ENCODE assay signal across 12 cellular contexts in genomic region chr1:226733876-226734414, GRCh38. TPM values are rescaled to one million over a fixed set of nuclear protein-coding genes. Genes with fewer than 3 reads are reported as not detected.
A peak's percentile ranks its signal among the peaks of the same experiment; 100 is the strongest.
DNase-seq lines count a peak whose midpoint lies in the region; ATAC-seq and TF ChIP-seq lines count a peak whose summit lies in the region.
"Had no signal": no experiment of that assay in that cellular context is flagged by ENCODE, and none has a peak within 500 bp of the region (broad histone marks: within the 10 kb centered on the region; RNA-seq: fewer than 3 reads in every experiment).

No MANE protein-coding gene starts in this region.

- 17 to 19% methylated on average over 1 to 4 of the region's 5 CpGs for WGBS in gastroesophageal sphincter (ENCODE audit: low coverage in 1 of 2), 2 donors

- peak overlapping the region; percentile 76 for H3K27ac Mint-ChIP-seq in T-helper 1 cell treated with Interleukin-12 subunit alpha and Interleukin-12 subunit beta and Interleukin-4 antibody, amounts not matched to agents 30 μg/mL and 1 μg/mL, for 36 hours
- peak overlapping the region; percentile 62 for H3K27ac Mint-ChIP-seq in activated B cell treated with CpG ODN at 0.5 μM for 24 hours
- H3K27ac Mint-ChIP-seq in stimulated activated memory B cell treated with anti-CD40 and anti-IgM and Interleukin-4, amounts not matched to agents 10 μg/mL and 1 μg/mL and 100 μg/mL, for 72 hours: peak overlapping the region; percentile 63

- DNase-seq in T-helper 1 cell: no peak
- DNase-seq in activated B cell treated with CpG ODN at 0.5 μM for 24 hours: no peak
- no peak for DNase-seq in NCI-H187 (lab: John Stamatoyannopoulos, UW)
- no peak for DNase-seq in NCI-H345 (lab: John Stamatoyannopoulos, UW)
- DNase-seq: stimulated activated CD4-positive, alpha-beta T cell treated with anti-CD3 and anti-CD28 coated beads, Interleukin-12 subunit alpha, Interleukin-12 subunit beta, amount 100 ng/mL, for 4 hours; SW 1271 had no signal

- H3K36me3 Mint-ChIP-seq in T-helper 1 cell treated with Interleukin-12 subunit alpha and Interleukin-12 subunit beta and Interleukin-4 antibody, amounts not matched to agents 30 μg/mL and 1 μg/mL, for 36 hours (ENCODE audit: low read depth): peaks cover 43% of the 10 kb centered on the region
- H3K36me3 Mint-ChIP-seq in activated B cell treated with CpG ODN at 0.5 μM for 24 hours (ENCODE audit: low read depth): peaks cover 75% of the 10 kb centered on the region
- H3K36me3 Mint-ChIP-seq in stimulated activated memory B cell treated with anti-CD40 and anti-IgM and Interleukin-4, amounts not matched to agents 10 μg/mL and 1 μg/mL and 100 μg/mL, for 72 hours: peaks cover 55% of the 10 kb centered on the region

- ATAC-seq in activated B cell treated with CpG ODN at 0.5 μM for 24 hours (ENCODE audit: low read depth) (no peak), gastroesophageal sphincter (no peak), HG03469 (IDR thresholded peaks at IDR 0.05; ENCODE audit: unreplicated experiment) (no peak)
- no peak for ATAC-seq in stimulated activated memory B cell treated with anti-CD40 and anti-IgM and Interleukin-4, amounts not matched to agents 10 μg/mL and 1 μg/mL and 100 μg/mL, for 72 hours

- peaks cover 58% of the 10 kb centered on the region for H3K4me1 Mint-ChIP-seq in T-helper 1 cell treated with Interleukin-12 subunit alpha and Interleukin-12 subunit beta and Interleukin-4 antibody, amounts not matched to agents 30 μg/mL and 1 μg/mL, for 36 hours (ENCODE audit: low read depth)
- H3K4me1 Mint-ChIP-seq in activated B cell treated with CpG ODN at 0.5 μM for 24 hours: peaks cover 77% of the 10 kb centered on the region
- peaks cover 77% of the 10 kb centered on the region for H3K4me1 Mint-ChIP-seq in stimulated activated memory B cell treated with anti-CD40 and anti-IgM and Interleukin-4, amounts not matched to agents 10 μg/mL and 1 μg/mL and 100 μg/mL, for 72 hours

- TF ChIP-seq CTCF in activated B cell treated with CpG ODN at 0.5 μM for 24 hours (IDR thresholded peaks at IDR 0.05): no peak
- no peak for TF ChIP-seq CTCF in gastroesophageal sphincter (IDR thresholded peaks at IDR 0.05)

- CTCF ChIA-PET in activated B cell treated with CpG ODN at 0.5 μM for 24 hours (lab: Charles Lee): interaction anchor here (1.0 to 2.1 kb wide), 5 partner anchors 22 to 99 kb away, joined by 3 to 5 read pairs (median 3); no protein-coding TSS in a partner anchor

- no peak for TF ChIP-seq POLR2A in gastroesophageal sphincter (IDR thresholded peaks at IDR 0.05)

- peak overlapping the region; percentile 63 to 100 (median 92) for H3K27ac ChIP-seq in gastroesophageal sphincter
- H3K27ac ChIP-seq: 22Rv1, epithelial cell of prostate had no signal

- POLR2A ChIA-PET in activated B cell treated with CpG ODN at 0.5 μM for 24 hours (lab: Charles Lee): interaction anchor here (0.8 to 9.0 kb wide), 17 partner anchors 31 to 107 kb away, joined by 3 to 95 read pairs (median 4); no protein-coding TSS in a partner anchor

- no peak for TF ChIP-seq EP300 in gastroesophageal sphincter (IDR thresholded peaks at IDR 0.05)

- no peaks in the 10 kb centered on the region for H3K9me3 Mint-ChIP-seq in T-helper 1 cell treated with Interleukin-12 subunit alpha and Interleukin-12 subunit beta and Interleukin-4 antibody, amounts not matched to agents 30 μg/mL and 1 μg/mL, for 36 hours
- H3K9me3 Mint-ChIP-seq in activated B cell treated with CpG ODN at 0.5 μM for 24 hours: no peaks in the 10 kb centered on the region
- no peaks in the 10 kb centered on the region for H3K9me3 Mint-ChIP-seq in stimulated activated memory B cell treated with anti-CD40 and anti-IgM and Interleukin-4, amounts not matched to agents 10 μg/mL and 1 μg/mL and 100 μg/mL, for 72 hours

- peaks cover 0 to 14% of the 10 kb centered on the region in 2 donors for H3K36me3 ChIP-seq in gastroesophageal sphincter

- H3K4me3 Mint-ChIP-seq in T-helper 1 cell treated with Interleukin-12 subunit alpha and Interleukin-12 subunit beta and Interleukin-4 antibody, amounts not matched to agents 30 μg/mL and 1 μg/mL, for 36 hours: peak overlapping the region; percentile 92
- peak overlapping the region; percentile 93 for H3K4me3 Mint-ChIP-seq in activated B cell treated with CpG ODN at 0.5 μM for 24 hours
- peak overlapping the region; percentile 98 for H3K4me3 Mint-ChIP-seq in stimulated activated memory B cell treated with anti-CD40 and anti-IgM and Interleukin-4, amounts not matched to agents 10 μg/mL and 1 μg/mL and 100 μg/mL, for 72 hours

- no peaks in the 10 kb centered on the region for H3K27me3 ChIP-seq in gastroesophageal sphincter

- intact Hi-C loops in activated B cell treated with CpG ODN at 0.5 μM for 24 hours (cut with micrococcal nuclease): loop anchor here (1.0 to 10.0 kb wide), 4 partner anchors 10 to 327 kb away; partner anchors contain the start of genes PARP1 and STUM

- peaks cover 0 to 82% (median 25%) of the 10 kb centered on the region in 3 donors for H3K4me1 ChIP-seq in gastroesophageal sphincter

- no peaks in the 10 kb centered on the region for H3K9me3 ChIP-seq in gastroesophageal sphincter

- peak overlapping the region; percentile 25 to 91 for H3K4me3 ChIP-seq in gastroesophageal sphincter

- no peaks in the 10 kb centered on the region for H3K27me3 Mint-ChIP-seq in T-helper 1 cell treated with Interleukin-12 subunit alpha and Interleukin-12 subunit beta and Interleukin-4 antibody, amounts not matched to agents 30 μg/mL and 1 μg/mL, for 36 hours (ENCODE audit: low read depth)
- no peaks in the 10 kb centered on the region for H3K27me3 Mint-ChIP-seq in activated B cell treated with CpG ODN at 0.5 μM for 24 hours
- no peaks in the 10 kb centered on the region for H3K27me3 Mint-ChIP-seq in stimulated activated memory B cell treated with anti-CD40 and anti-IgM and Interleukin-4, amounts not matched to agents 10 μg/mL and 1 μg/mL and 100 μg/mL, for 72 hours

RNA-seq across cellular contexts. Expression of gene ITPKB, which starts 5.1 kb away (rescaled TPM):
- total RNA-seq in activated B cell treated with CpG ODN at 0.5 μM for 24 hours: 88.5 and 97.3 TPM in 2 replicates
- 100 to 1,000 TPM in 1 of 4 donors, 10 to 100 TPM in 3; 75.0 to 184 (median 94.2) TPM for total RNA-seq in gastroesophageal sphincter
